Comparison of ENCODE assay signal across 8 cellular contexts in the genomic region with DNA sequence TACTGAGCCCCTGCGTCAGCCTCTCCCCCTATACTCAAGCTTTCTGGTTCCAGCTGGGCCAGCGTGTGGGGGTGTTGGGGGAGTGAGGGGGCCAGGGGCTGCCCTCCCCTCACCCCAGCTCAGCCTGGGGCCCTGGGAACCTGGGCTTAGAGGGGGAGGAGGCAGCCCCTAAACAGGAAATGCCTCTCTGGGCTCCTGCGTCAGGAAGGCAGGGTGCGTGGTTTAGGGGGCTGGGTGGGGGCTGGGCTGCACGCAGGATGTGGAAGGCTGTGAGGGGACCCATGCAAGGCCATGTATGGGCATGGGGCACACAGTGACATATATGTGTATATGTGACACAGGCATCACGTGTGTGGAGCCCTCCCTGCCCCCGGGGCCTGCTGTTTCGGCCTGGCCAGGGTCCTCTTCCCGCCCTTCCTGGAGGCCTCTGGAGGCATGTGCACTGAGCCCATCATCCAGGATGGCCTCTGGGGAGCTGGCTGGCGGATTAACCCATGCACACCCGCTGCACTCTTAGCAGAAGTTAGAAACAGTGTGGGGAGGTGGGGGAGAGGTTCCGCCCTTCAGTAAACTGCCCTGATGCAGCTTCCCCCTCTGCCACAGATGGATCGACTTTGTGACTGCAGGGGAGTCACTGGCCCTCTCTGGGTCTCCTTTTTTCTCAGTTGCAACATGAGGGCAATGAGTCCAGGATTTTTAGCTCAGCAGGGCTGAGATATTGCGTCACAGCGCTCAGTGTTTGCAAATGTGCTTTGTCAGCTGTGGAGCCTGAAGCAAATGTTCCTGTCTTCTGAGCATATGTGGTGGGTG. TPM values are rescaled to one million over a fixed set of nuclear protein-coding genes. Genes with fewer than 3 reads are reported as not detected.
A peak's percentile ranks its signal among the peaks of the same experiment; 100 is the strongest.
DNase-seq lines count a peak whose midpoint lies in the region; ATAC-seq and TF ChIP-seq lines count a peak whose summit lies in the region.

No MANE protein-coding gene starts in this region.

- no peaks in the 10 kb centered on the region for H3K9me2 ChIP-seq in PC-3 (replicated peaks; ENCODE audit: low read length)

- POLR2A ChIA-PET in PC-3 (lab: Charles Lee; ENCODE audit: unreplicated experiment), result no interaction called here

- H3K4me3 ChIP-seq in PC-3 (ENCODE audit: low read length), result no peak overlapping the region

- no peak for ATAC-seq in PC-3

- no peak for TF ChIP-seq CTCF in PC-3 (conservative IDR thresholded peaks at IDR 0.05; ENCODE audit: low read depth, low read length)

- no peak overlapping the region for H3K9ac ChIP-seq in PC-3 (ENCODE audit: low read length)

- peak; percentile 65 for DNase-seq in ELF-1 (ENCODE audit: low read depth, low spot score)
- DNase-seq in NK-92 (lab: John Stamatoyannopoulos, UW; ENCODE audit: unreplicated experiment), result peak; percentile 60
- DNase-seq in iPS-NIHi7 (ENCODE audit: extremely low spot score), result peak; percentile 35
- DNase-seq in stimulated activated CD8-positive, alpha-beta memory T cell treated with anti-CD3 and anti-CD28 coated beads, Interleukin-7, amount 100 ng/mL, for 4 hours (ENCODE audit: low read depth in 2 of 2), result peak; percentile 41 to 51
- no peak for DNase-seq in NCI-H2227 (lab: John Stamatoyannopoulos, UW; ENCODE audit: unreplicated experiment)
- no peak for DNase-seq in NCI-H2029 (lab: John Stamatoyannopoulos, UW)
- DNase-seq in PC-3, result no peak

- H3K27ac ChIP-seq in angular gyrus (ENCODE audit: low read depth, low read length), result peak overlapping the region; percentile 63
- no peak overlapping the region for H3K27ac ChIP-seq in PC-3 (ENCODE audit: low read length)

- H3K36me3 ChIP-seq in PC-3 (ENCODE audit: low read depth, low read length), result no peaks in the 10 kb centered on the region

- H3K9me3 ChIP-seq in PC-3 (ENCODE audit: low read length), result no peaks in the 10 kb centered on the region

- no peak overlapping the region for H2AFZ ChIP-seq in PC-3 (ENCODE audit: low read length)

- H3K27me3 ChIP-seq in PC-3 (ENCODE audit: low read length), result no peaks in the 10 kb centered on the region

- CTCF ChIA-PET in PC-3 (lab: Charles Lee), result interaction anchor here (0.6 kb wide), 2 partner anchors 16 to 255 kb away, joined by 4 to 11 read pairs; no protein-coding TSS in a partner anchor

- no peaks in the 10 kb centered on the region for H4K20me1 ChIP-seq in PC-3 (ENCODE audit: low read length)

- no TSS peak for BruUV-seq in PC-3 (replicated peaks; lab: Mats Ljungman, UMichigan)

- H3K4me1 ChIP-seq in PC-3 (ENCODE audit: insufficient read depth, low read length), result peaks cover 4% of the 10 kb centered on the region

- no peaks in the 10 kb centered on the region for H3F3A ChIP-seq in PC-3 (ENCODE audit: low read length, unreplicated experiment)

- H3K4me2 ChIP-seq in PC-3 (ENCODE audit: low read length), result no peak overlapping the region

- no peaks in the 10 kb centered on the region for H3K79me2 ChIP-seq in PC-3 (ENCODE audit: low read length)

- intact Hi-C loops in PC-3 (cut with micrococcal nuclease), result no loop called here

RNA-seq across cellular contexts. Expression of gene CD248, which starts 1.1 kb away (rescaled TPM):
- not detected in 2 replicates for total RNA-seq in PC-3 (2014; rRNA removed)

RNA-seq across cellular contexts. Expression of gene RIN1, which starts 18.3 kb away (rescaled TPM):
- 41.2 and 71.8 TPM in 2 replicates for total RNA-seq in PC-3 (2014; rRNA removed)

RNA-seq across cellular contexts. Expression of gene TMEM151A, which starts 26.3 kb away (rescaled TPM):
- total RNA-seq in PC-3 (2014; rRNA removed), result not detected in 2 replicates

RNA-seq across cellular contexts. Expression of gene BRMS1, which starts 26.9 kb away (rescaled TPM):
- total RNA-seq in PC-3 (2014; rRNA removed), result 123 and 176 TPM in 2 replicates

RNA-seq across cellular contexts. Expression of gene YIF1A, which starts 29.0 kb away (rescaled TPM):
- total RNA-seq in PC-3 (2014; rRNA removed), result 196 and 236 TPM in 2 replicates

Comparison
In these comparisons a context has a peak if more than half of its experiments do, and no peak if none do; other contexts are left out.
1. DNase-seq: peak in ELF-1 (single experiment), NK-92 (single experiment), iPS-NIHi7 (single experiment) and stimulated activated CD8-positive, alpha-beta memory T cell treated with anti-CD3 and anti-CD28 coated beads, Interleukin-7, amount 100 ng/mL, for 4 hours (2 of 2); none in NCI-H2227 (single experiment), NCI-H2029 (single experiment) and PC-3 (single experiment).